Comparison of ENCODE assay signal across 33 cellular contexts in genomic region chr4:102339018-102339417, GRCh38. TPM values are rescaled to one million over a fixed set of nuclear protein-coding genes. Genes with fewer than 3 reads are reported as not detected.
DNase-seq lines count a peak whose midpoint lies in the region; ATAC-seq, FAIRE-seq and TF ChIP-seq lines count a peak whose summit lies in the region.
"Had no signal": no experiment of that assay in that cellular context is flagged by ENCODE, and none has a peak within 500 bp of the region (broad histone marks: within the 10 kb centered on the region; RNA-seq: fewer than 3 reads in every experiment).

No MANE protein-coding gene starts in this region.

- no peak overlapping the region for H2BK12ac ChIP-seq in trophoblast cell (ENCODE audit: low read length)

- H3K36me3 Mint-ChIP-seq in naive thymus-derived CD4-positive, alpha-beta T cell, result peaks cover 0 to 47% (median 0%) of the 10 kb centered on the region in 5 donors

- H3K27me3 ChIP-seq in GM12878 (replicated peaks in 1 of 2; ENCODE audit: control insufficient read depth in 2 of 2, insufficient read depth in 2 of 2, low read length in 1 of 2), result no peaks in the 10 kb centered on the region
- no peaks in the 10 kb centered on the region for H3K27me3 ChIP-seq in trophoblast cell (ENCODE audit: insufficient read depth, low read length)
- no peaks in the 10 kb centered on the region for H3K27me3 ChIP-seq in SK-N-SH (ENCODE audit: insufficient read depth)
- H3K27me3 ChIP-seq in naive thymus-derived CD4-positive, alpha-beta T cell (ENCODE audit: control insufficient read depth in 2 of 2, insufficient read depth in 2 of 2, low read length in 2 of 2), result no peaks in the 10 kb centered on the region
- H3K27me3 ChIP-seq: BLaER1 treated with 17β-estradiol and CSF1 and Interleukin-3, amounts not matched to agents 10 nM and 100 nM; SJSA1 had no signal

- no peak overlapping the region for H3K9ac ChIP-seq in GM12878 (ENCODE audit: control insufficient read depth, insufficient read depth, low read length)
- H3K9ac ChIP-seq in trophoblast cell (ENCODE audit: low read length), result no peak overlapping the region
- no peak overlapping the region for H3K9ac ChIP-seq in SK-N-SH
- H3K9ac ChIP-seq: BLaER1 treated with 17β-estradiol and CSF1 and Interleukin-3, amounts not matched to agents 10 nM and 100 nM had no signal

- TF ChIP-seq RAD21 in GM12878 (IDR thresholded peaks at IDR 0.05; ENCODE audit: insufficient read depth, low read depth, low read length), result no peak
- no peak for TF ChIP-seq RAD21 in SK-N-SH (IDR thresholded peaks at IDR 0.05; ENCODE audit: low read length)

- H2AFZ ChIP-seq in GM12878 (ENCODE audit: control insufficient read depth, low read depth, low read length) (no peak overlapping the region), trophoblast cell (ENCODE audit: insufficient read depth, low read length, poor library complexity) (no peak overlapping the region), SK-N-SH (ENCODE audit: low read depth) (no peak overlapping the region)
- H2AFZ ChIP-seq: GM23338 had no signal

- no peaks in the 10 kb centered on the region for H3K9me2 ChIP-seq in SK-N-SH

- no peak overlapping the region for H3K18ac ChIP-seq in trophoblast cell (ENCODE audit: low read length)

- no peak for ATAC-seq in GM12878
- no peak for ATAC-seq in naive thymus-derived CD4-positive, alpha-beta T cell
- ATAC-seq: A549, GM23338, T-cell had no signal

- CTCF ChIA-PET in GM12878 (lab: Yijun Ruan, JAX), result interaction anchor here (1.0 to 1.4 kb wide), 2 partner anchors 17 to 92 kb away, joined by 5 to 6 read pairs; no protein-coding TSS in a partner anchor
- CTCF ChIA-PET in SK-N-SH (lab: Yijun Ruan, JAX), result no interaction called here
- CTCF ChIA-PET in naive thymus-derived CD4-positive, alpha-beta T cell (lab: Charles Lee), result interaction anchor here (0.7 kb wide), 1 partner anchor 92 kb away, joined by 10 read pairs; no protein-coding TSS in a partner anchor

- RAD21 ChIA-PET in GM12878 (lab: Charles Lee; ENCODE audit: unreplicated experiment), result interaction anchor here (1.9 kb wide), 1 partner anchor 17 kb away, joined by 7 read pairs; no protein-coding TSS in a partner anchor

- H3K4me1 Mint-ChIP-seq in naive thymus-derived CD4-positive, alpha-beta T cell, result peaks cover 30 to 84% (median 80%) of the 10 kb centered on the region in 7 donors

- POLR2A ChIA-PET in GM12878 (lab: Charles Lee) (interaction anchor here (1.0 to 1.4 kb wide), 2 partner anchors 17 to 21 kb away, joined by 3 to 4 read pairs; no protein-coding TSS in a partner anchor), SK-N-SH (lab: Yijun Ruan, JAX) (no interaction called here)
- POLR2A ChIA-PET in naive thymus-derived CD4-positive, alpha-beta T cell (lab: Charles Lee), result no interaction called here

- TF ChIP-seq EP300 in GM12878 (IDR thresholded peaks at IDR 0.05; ENCODE audit: borderline replicate concordance in 1 of 2, control insufficient read depth in 1 of 2, low read depth in 2 of 2, low read length in 2 of 2) (no peak), SK-N-SH (IDR thresholded peaks at IDR 0.05; ENCODE audit: borderline replicate concordance in 1 of 2, low read depth in 1 of 2, low read length in 1 of 2) (no peak)

- no peak for FAIRE-seq in GM12878 (lab: Jason Lieb, UNC)
- FAIRE-seq: A549, HTR-8/SVneo had no signal

- peak overlapping the region in 2 of 9 donors; percentile 12 to 20 for H3K27ac Mint-ChIP-seq in naive thymus-derived CD4-positive, alpha-beta T cell
- H3K27ac Mint-ChIP-seq: CD4-positive, alpha-beta T cell; GM23338; H9; T-cell had no signal

- no peak overlapping the region for H4K91ac ChIP-seq in trophoblast cell (ENCODE audit: low read depth, low read length)

- no peak overlapping the region for H2BK5ac ChIP-seq in trophoblast cell (ENCODE audit: low read depth, low read length, poor library complexity)

- H3K27ac ChIP-seq in GM12878 (ENCODE audit: control insufficient read depth, insufficient read depth) (no peak overlapping the region), epithelial cell of prostate (peak overlapping the region; percentile 35), trophoblast cell (ENCODE audit: low read depth, low read length) (no peak overlapping the region), SK-N-SH (ENCODE audit: low read depth in 2 of 2, low read length in 1 of 2) (no peak overlapping the region)
- H3K27ac ChIP-seq in naive thymus-derived CD4-positive, alpha-beta T cell (ENCODE audit: low read depth, low read length), result no peak overlapping the region
- H3K27ac ChIP-seq: A549; BLaER1 treated with 17β-estradiol and CSF1 and Interleukin-3, amounts not matched to agents 10 nM and 100 nM; SJSA1 had no signal

- no peak overlapping the region for H3K23ac ChIP-seq in trophoblast cell (ENCODE audit: low read length)

- no peak for TF ChIP-seq CTCF in GM12878 (IDR thresholded peaks at IDR 0.05 in 2 of 3, conservative IDR thresholded peaks at IDR 0.05 in 1 of 3; ENCODE audit: control insufficient read depth in 2 of 3, extremely low read depth in 1 of 3, insufficient read depth in 1 of 3, low read depth in 3 of 3, low read length in 3 of 3)
- no peak for TF ChIP-seq CTCF in SK-N-SH (IDR thresholded peaks at IDR 0.05)

- no peaks in the 10 kb centered on the region for H3K9me3 Mint-ChIP-seq in naive thymus-derived CD4-positive, alpha-beta T cell
- H3K9me3 Mint-ChIP-seq: CD4-positive, alpha-beta T cell; GM23338; H9; T-cell had no signal

- no peak overlapping the region for H4K8ac ChIP-seq in trophoblast cell (ENCODE audit: low read depth, low read length)

- 0 out of 2 replicates have a peak overlapping the region, but pooled peaks have one; percentile 27 for H3K4me2 ChIP-seq in GM12878 (ENCODE audit: control insufficient read depth, insufficient read depth)
- peak overlapping the region; percentile 19 for H3K4me2 ChIP-seq in trophoblast cell (ENCODE audit: low read length)
- H3K4me2 ChIP-seq in SK-N-SH, result no peak overlapping the region
- H3K4me2 ChIP-seq: A549, GM23338 had no signal

- in situ Hi-C loops in GM12878 (cut with MboI), result no loop called here

- H3K36me3 ChIP-seq in GM12878 (ENCODE audit: control insufficient read depth in 2 of 2, insufficient read depth in 2 of 2, low read length in 1 of 2), result peaks cover 0 to 5% of the 10 kb centered on the region in 2 experiments; a peak in 1 of 4 replicates
- no peaks in the 10 kb centered on the region for H3K36me3 ChIP-seq in trophoblast cell (ENCODE audit: control insufficient read depth in 1 of 2, insufficient read depth in 2 of 2, low read length in 2 of 2)
- no peaks in the 10 kb centered on the region for H3K36me3 ChIP-seq in SK-N-SH (replicated peaks in 1 of 2; ENCODE audit: control insufficient read depth in 1 of 2, insufficient read depth in 2 of 2, low read length in 1 of 2)
- no peaks in the 10 kb centered on the region for H3K36me3 ChIP-seq in naive thymus-derived CD4-positive, alpha-beta T cell (ENCODE audit: control insufficient read depth in 2 of 3, insufficient read depth in 3 of 3, low read length in 3 of 3)
- H3K36me3 ChIP-seq: SJSA1 had no signal

- no peaks in the 10 kb centered on the region for H4K20me1 ChIP-seq in GM12878 (ENCODE audit: control insufficient read depth, insufficient read depth)
- no peaks in the 10 kb centered on the region for H4K20me1 ChIP-seq in SK-N-SH (ENCODE audit: insufficient read depth)

- intact Hi-C loops in GM12878 (cut with micrococcal nuclease; ENCODE audit: unreplicated experiment), result no loop called here
- intact Hi-C loops in naive thymus-derived CD4-positive, alpha-beta T cell (cut with micrococcal nuclease), result no loop called here

- no peaks in the 10 kb centered on the region for H3K27me3 Mint-ChIP-seq in naive thymus-derived CD4-positive, alpha-beta T cell
- H3K27me3 Mint-ChIP-seq: CD4-positive, alpha-beta T cell; T-cell had no signal

- SMC1A ChIA-PET in GM12878 (lab: Charles Lee; ENCODE audit: uncharacterized antibody, unreplicated experiment), result interaction anchor here (0.6 to 1.1 kb wide), 3 partner anchors 14 to 43 kb away, joined by 3 to 4 read pairs (median 3); no protein-coding TSS in a partner anchor

- 94% methylated on average over 1 of the region's 1 CpG for WGBS in GM12878 (ENCODE audit: insufficient coverage, insufficient replicate concordance, low lambda C conversion rate, missing lambda C conversion rate)
- WGBS in trophoblast cell (ENCODE audit: extremely low coverage, insufficient coverage, insufficient read length), result no CpG with 5 or more reads among the region's 1 CpG
- WGBS in SK-N-SH (ENCODE audit: low lambda C conversion rate), result 91% methylated on average over 1 of the region's 1 CpG

- no peak overlapping the region for H3K14ac ChIP-seq in trophoblast cell (ENCODE audit: low read length)

- H3K79me1 ChIP-seq in trophoblast cell (ENCODE audit: low read length), result no peaks in the 10 kb centered on the region

- no peak overlapping the region for H3K4ac ChIP-seq in trophoblast cell (ENCODE audit: low read depth, low read length)

- H3K4me3 ChIP-seq in GM12878 (no peak overlapping the region), trophoblast cell (ENCODE audit: low read depth, low read length) (no peak overlapping the region), SK-N-SH (ENCODE audit: low read depth in 2 of 2, low read length in 1 of 2) (no peak overlapping the region)
- no peak overlapping the region for H3K4me3 ChIP-seq in naive thymus-derived CD4-positive, alpha-beta T cell (ENCODE audit: low read length)
- H3K4me3 ChIP-seq: A549; BLaER1 treated with 17β-estradiol and CSF1 and Interleukin-3, amounts not matched to agents 10 nM and 100 nM; GM23338; SJSA1 had no signal

- H3K9me3 ChIP-seq in GM12878 (replicated peaks; ENCODE audit: control insufficient read depth, insufficient read depth, low read length) (no peaks in the 10 kb centered on the region; the same call in 2 of the 3 replicates), trophoblast cell (ENCODE audit: insufficient read depth, low read depth, low read length) (no peaks in the 10 kb centered on the region), SK-N-SH (no peaks in the 10 kb centered on the region)
- no peaks in the 10 kb centered on the region for H3K9me3 ChIP-seq in naive thymus-derived CD4-positive, alpha-beta T cell (ENCODE audit: control insufficient read depth in 2 of 3, low read length in 3 of 3)
- H3K9me3 ChIP-seq: A549, SJSA1 had no signal

- no peaks in the 10 kb centered on the region for H3F3A ChIP-seq in SK-N-SH (replicated peaks; ENCODE audit: insufficient read depth)

- H3K4me1 ChIP-seq in GM12878 (ENCODE audit: control insufficient read depth, insufficient read depth, low read length), result 0 out of 2 replicates have a peak, but pooled peaks cover 6% of the 10 kb centered on the region
- peaks cover 0 to 11% of the 10 kb centered on the region in 2 experiments for H3K4me1 ChIP-seq in trophoblast cell (ENCODE audit: control insufficient read depth in 1 of 2, insufficient read depth in 2 of 2, low read length in 2 of 2)
- peaks cover 0 to 3% of the 10 kb centered on the region in 2 experiments; a peak in 1 of 4 replicates for H3K4me1 ChIP-seq in SK-N-SH (ENCODE audit: control insufficient read depth in 1 of 2, insufficient read depth in 2 of 2, low read depth in 1 of 2, low read length in 1 of 2)
- peaks cover 15 to 37% of the 10 kb centered on the region in 2 donors for H3K4me1 ChIP-seq in naive thymus-derived CD4-positive, alpha-beta T cell (ENCODE audit: control insufficient read depth in 2 of 2, insufficient read depth in 2 of 2, low read length in 2 of 2)

- TF ChIP-seq POLR2A in GM12878 (IDR thresholded peaks at IDR 0.05; ENCODE audit: low read depth, low read length), result no peak

- no TSS peak for BruUV-seq in GM12878 (replicated peaks; lab: Mats Ljungman, UMichigan)

- no peak overlapping the region for H4K12ac ChIP-seq in trophoblast cell (ENCODE audit: low read depth, low read length)

- no peak overlapping the region for H3K4me3 Mint-ChIP-seq in naive thymus-derived CD4-positive, alpha-beta T cell
- H3K4me3 Mint-ChIP-seq: CD4-positive, alpha-beta T cell; GM23338; H9; T-cell had no signal

- H2BK120ac ChIP-seq in trophoblast cell (ENCODE audit: insufficient read depth, low read length, poor library complexity), result no peak overlapping the region

- peak; percentile 34 for DNase-seq in HT-29 (ENCODE audit: low spot score)
- DNase-seq in GM12878 (ENCODE audit: low read depth, low spot score), result no peak
- peak; percentile 27 for DNase-seq in epithelial cell of prostate (ENCODE audit: low read depth, low spot score)
- DNase-seq in trophoblast cell, result peak; percentile 80 to 94
- no peak for DNase-seq in SK-N-SH
- no peak for DNase-seq in stimulated activated naive CD4-positive, alpha-beta T cell treated with Interleukin-2 at 50 U/mL for 16 hours (lab: John Stamatoyannopoulos, UW)
- no peak for DNase-seq in RKO (ENCODE audit: low spot score)
- DNase-seq in naive thymus-derived CD4-positive, alpha-beta T cell, result no peak
- DNase-seq: AML-193; CD4-positive, alpha-beta T cell; COR-L47; DMS 273 treated with DMSO at 0.1 percent for 48 hours; DMS79; EL; GF-D8; H9; KG1; NCI-H1048; NCI-H1417; NCI-H1694 treated with DMSO at 0.1 percent for 48 hours; NCI-H2081; NCI-H2171; NCI-H226; NCI-H510A treated with DMSO at 0.1 percent for 48 hours; NCI-H748 treated with DMSO at 0.1 percent for 48 hours; Right ventricle myocardium superior; RPMI8226; T-cell had no signal

- H2AK5ac ChIP-seq in trophoblast cell (ENCODE audit: low read length), result no peak overlapping the region

- H3K79me2 ChIP-seq in GM12878 (ENCODE audit: control insufficient read depth, insufficient read depth, low read length), result peaks cover 71% of the 10 kb centered on the region
- H3K79me2 ChIP-seq in trophoblast cell (ENCODE audit: control insufficient read depth, insufficient read depth, low read length, poor library complexity), result peaks cover 2% of the 10 kb centered on the region
- H3K79me2 ChIP-seq in SK-N-SH (ENCODE audit: insufficient read depth), result no peaks in the 10 kb centered on the region

RNA-seq across cellular contexts. Expression of gene SLC39A8, which starts 6.3 kb away (rescaled TPM):
- total RNA-seq in HT-29 (2014; rRNA removed; shearing (Covaris generic)), result 13.6 and 14.6 TPM in 2 replicates
- total RNA-seq in GM12878 (2013; cell fraction: nucleolus; rRNA removed), result 51.5 and 55.3 TPM in 2 replicates
- total RNA-seq in GM12878 (2014; rRNA removed) (39.4 and 45.6 TPM in 2 replicates), GM12878 (2014; rRNA removed; fragmentation: Illumina TruSeq; extraction: Trizol) (35.6 and 36.1 TPM in 2 replicates), GM12878 (2021) (34.0 and 36.3 TPM in 2 replicates)
- polyA plus RNA-seq in GM12878 (2011; ENCODE audit: low read depth), result 16.1 TPM
- polyA plus RNA-seq in GM12878 (2011; rRNA removed) (47.8 and 76.0 TPM in 2 replicates), GM12878 (2014; fragmentation: Illumina TruSeq; extraction: Trizol) (26.6 and 35.4 TPM in 2 replicates), GM12878 (2014; fragmentation: Nextera tagmentation; extraction: Ambion mirVana) (10 to 100 TPM in 1 of 2 experiments, 1 to 10 TPM in 1; 7.9 to 16.6 TPM), GM12878 (2014; rRNA removed) (17.9 and 22.3 TPM in 2 replicates), GM12878 (2016; fragmentation: Nextera tagmentation; extraction: Ambion mirVana) (10 to 100 TPM; 31.6 to 34.1 TPM), SK-N-SH (2012; rRNA removed) (1.5 TPM in 2 replicates)
- polyA plus RNA-seq in GM12878 (2011; cell fraction: cytosol; rRNA removed), result 26.7 and 26.8 TPM in 2 replicates
- polyA plus RNA-seq in GM12878 (2011; cell fraction: nucleus; rRNA removed), result 19.6 and 23.8 TPM in 2 replicates
- polyA plus RNA-seq in GM12878 (2012), result 21.4 and 31.3 TPM in 2 replicates
- polyA minus RNA-seq in GM12878 (2011; rRNA and poly(A)+ RNA removed), result 50.9 and 62.8 TPM in 2 replicates
- 25.4 and 27.0 TPM in 2 replicates for polyA minus RNA-seq in GM12878 (2011; cell fraction: cytosol; rRNA and poly(A)+ RNA removed)
- 22.0 and 34.1 TPM in 2 replicates for polyA minus RNA-seq in GM12878 (2011; cell fraction: nucleus; rRNA and poly(A)+ RNA removed)
- 32.6 and 35.3 TPM in 2 replicates for polyA plus RNA-seq in trophoblast cell (2013)
- 2.1 and 2.3 TPM in 2 replicates for polyA plus RNA-seq in SK-N-SH (2012; cell fraction: cytosol; rRNA removed)
- 0.66 and 0.82 TPM in 2 replicates for polyA plus RNA-seq in SK-N-SH (2012; cell fraction: nucleus; rRNA removed)
- total RNA-seq in naive thymus-derived CD4-positive, alpha-beta T cell, result 10 to 100 TPM; 15.1 to 99.5 (median 17.8) TPM
- 10 to 100 TPM; 27.4 to 27.6 TPM for polyA plus RNA-seq in naive thymus-derived CD4-positive, alpha-beta T cell

Comparison
In these comparisons a context has a peak if more than half of its experiments do, and no peak if none do; other contexts are left out.
1. DNase-seq: peak in HT-29 (single experiment), epithelial cell of prostate (single experiment) and trophoblast cell (2 of 2); none in GM12878 (single experiment), SK-N-SH (single experiment), stimulated activated naive CD4-positive, alpha-beta T cell treated with Interleukin-2 at 50 U/mL for 16 hours (single experiment), RKO (single experiment) and naive thymus-derived CD4-positive, alpha-beta T cell (0 of 9).